11 cellular contexts compared by ENCODE assay signal in genomic region chr12:96368233-96368632, GRCh38. TPM values are rescaled to one million over a fixed set of nuclear protein-coding genes. Genes with fewer than 3 reads are reported as not detected.
DNase-seq lines count a peak whose midpoint lies in the region; ATAC-seq and TF ChIP-seq lines count a peak whose summit lies in the region.
"Had no signal": no experiment of that assay in that cellular context is flagged by ENCODE, and none has a peak within 500 bp of the region (broad histone marks: within the 10 kb centered on the region; RNA-seq: fewer than 3 reads in every experiment).

No MANE protein-coding gene starts in this region.

- BruUV-seq in MCF 10A (replicated peaks; lab: Mats Ljungman, UMichigan) (no TSS peak), mammary epithelial cell (replicated peaks; lab: Mats Ljungman, UMichigan) (no TSS peak)

- no peak for TF ChIP-seq CTCF in breast epithelium (IDR thresholded peaks at IDR 0.05)
- TF ChIP-seq CTCF in MCF 10A (IDR thresholded peaks at IDR 0.05; ENCODE audit: unreplicated experiment) = no peak
- no peak for TF ChIP-seq CTCF in mammary epithelial cell (conservative IDR thresholded peaks at IDR 0.05 in 1 of 2, IDR thresholded peaks at IDR 0.05 in 1 of 2; ENCODE audit: extremely low read depth in 1 of 2, insufficient read depth in 1 of 2, low read depth in 1 of 2, low read length in 2 of 2)
- no peak for TF ChIP-seq CTCF in upper lobe of left lung (IDR thresholded peaks at IDR 0.05)

- H3K9me3 ChIP-seq in breast epithelium (no peaks in the 10 kb centered on the region), mammary epithelial cell (replicated peaks; ENCODE audit: insufficient read depth, low read length) (no peaks in the 10 kb centered on the region), upper lobe of left lung (no peaks in the 10 kb centered on the region)

- in situ Hi-C loops in mammary epithelial cell (cut with MboI; ENCODE audit: low sequenced_read_pairs in 2 of 2) = no loop called here

- no peaks in the 10 kb centered on the region for H3K27me3 Mint-ChIP-seq in MCF 10A (ENCODE audit: insufficient read depth, unreplicated experiment)
- no peaks in the 10 kb centered on the region for H3K27me3 Mint-ChIP-seq in effector memory CD8-positive, alpha-beta T cell

- H3K4me3 ChIP-seq in breast epithelium = no peak overlapping the region
- H3K4me3 ChIP-seq in mammary epithelial cell (replicated peaks in 1 of 3; ENCODE audit: insufficient read depth in 1 of 3, low read depth in 2 of 3, low read length in 3 of 3) = no peak overlapping the region
- no peak overlapping the region for H3K4me3 ChIP-seq in upper lobe of left lung

- POLR2A ChIA-PET in MCF 10A (lab: Yijun Ruan, JAX) = interaction anchor here (1.2 kb wide), 1 partner anchor 16 kb away, joined by 3 read pairs; no protein-coding TSS in a partner anchor

- H3K79me2 ChIP-seq in mammary epithelial cell (ENCODE audit: insufficient read depth, low read length) = peaks cover 97% of the 10 kb centered on the region

- ATAC-seq in upper lobe of left lung (ENCODE audit: low FRiP score in 2 of 2) (peak in 1 of 2 donors; percentile 51), GM21423 (IDR thresholded peaks at IDR 0.05; ENCODE audit: unreplicated experiment) (no peak)
- ATAC-seq in effector memory CD8-positive, alpha-beta T cell (replicated peaks) = no peak
- ATAC-seq: activated T-cell treated with anti-CD3 and anti-CD28 coated beads, Interleukin-2, amount 50 U/mL, for 72 hours had no signal

- no peaks in the 10 kb centered on the region for H3K36me3 ChIP-seq in breast epithelium
- H3K36me3 ChIP-seq in mammary epithelial cell (ENCODE audit: insufficient read depth, low read length) = no peaks in the 10 kb centered on the region
- no peaks in the 10 kb centered on the region for H3K36me3 ChIP-seq in upper lobe of left lung

- WGBS in mammary epithelial cell (ENCODE audit: low coverage, missing lambda C conversion rate) = 12% methylated on average over 2 of the region's 2 CpGs
- WGBS in upper lobe of left lung, 2 donors = 20 to 26% methylated on average over 2 of the region's 2 CpGs

- no peak for TF ChIP-seq EP300 in upper lobe of left lung (IDR thresholded peaks at IDR 0.05)

- H4K20me1 ChIP-seq in mammary epithelial cell (ENCODE audit: insufficient read depth, low read length) = no peaks in the 10 kb centered on the region

- peak overlapping the region; percentile 26 for H3K4me2 ChIP-seq in mammary epithelial cell (ENCODE audit: insufficient read depth, low read depth, low read length)

- H3K36me3 Mint-ChIP-seq in MCF 10A (ENCODE audit: insufficient read depth, unreplicated experiment) = no peaks in the 10 kb centered on the region
- peaks cover 66% of the 10 kb centered on the region for H3K36me3 Mint-ChIP-seq in effector memory CD8-positive, alpha-beta T cell (ENCODE audit: insufficient read depth)

- no peak overlapping the region for H3K4me3 Mint-ChIP-seq in MCF 10A (ENCODE audit: unreplicated experiment)
- H3K4me3 Mint-ChIP-seq in effector memory CD8-positive, alpha-beta T cell = no peak overlapping the region
- H3K4me3 Mint-ChIP-seq: activated T-cell treated with anti-CD3 and anti-CD28 coated beads, Interleukin-2, amount 50 U/mL, for 72 hours had no signal

- CTCF ChIA-PET in MCF 10A (lab: Yijun Ruan, JAX) (interaction anchor here (0.6 kb wide), 1 partner anchor 33 kb away, joined by 3 read pairs; no protein-coding TSS in a partner anchor), mammary epithelial cell (lab: Charles Lee; ENCODE audit: low non-redundant PET) (no interaction called here)

- no peak overlapping the region for H3K27ac Mint-ChIP-seq in MCF 10A (ENCODE audit: low read depth, unreplicated experiment)
- H3K27ac Mint-ChIP-seq in effector memory CD8-positive, alpha-beta T cell = peak overlapping the region in 1 of 2 donors; percentile 41
- H3K27ac Mint-ChIP-seq: activated T-cell treated with anti-CD3 and anti-CD28 coated beads, Interleukin-2, amount 50 U/mL, for 72 hours had no signal

- peaks cover 0 to 11% of the 10 kb centered on the region in 2 donors for H3K4me1 ChIP-seq in breast epithelium
- H3K4me1 ChIP-seq in mammary epithelial cell (ENCODE audit: insufficient read depth, low read length) = peaks cover 20% of the 10 kb centered on the region
- peaks cover 34 to 52% (median 39%) of the 10 kb centered on the region in 4 donors for H3K4me1 ChIP-seq in upper lobe of left lung

- H3K9me3 Mint-ChIP-seq in MCF 10A (ENCODE audit: unreplicated experiment) = no peaks in the 10 kb centered on the region
- no peaks in the 10 kb centered on the region for H3K9me3 Mint-ChIP-seq in effector memory CD8-positive, alpha-beta T cell
- H3K9me3 Mint-ChIP-seq: activated T-cell treated with anti-CD3 and anti-CD28 coated beads, Interleukin-2, amount 50 U/mL, for 72 hours had no signal

- no peak overlapping the region for H3K9ac ChIP-seq in mammary epithelial cell (ENCODE audit: insufficient read depth, low read length)

- intact Hi-C loops in breast epithelium (cut with DNase I; ENCODE audit: low total_unique reads) (no loop called here), MCF 10A (cut with micrococcal nuclease) (no loop called here), mammary epithelial cell (cut with micrococcal nuclease) (loop anchor here (1.0 kb wide), 1 partner anchor 8 kb away; no protein-coding TSS in a partner anchor)

- TF ChIP-seq POLR2A in breast epithelium (IDR thresholded peaks at IDR 0.05) (no peak), upper lobe of left lung (IDR thresholded peaks at IDR 0.05) (no peak)

- DNase-seq in breast epithelium (ENCODE audit: low spot score in 2 of 2) = no peak
- no peak for DNase-seq in MCF 10A (ENCODE audit: unreplicated experiment)
- DNase-seq in mammary epithelial cell = peak; percentile 9
- DNase-seq in lung microvascular endothelial cell (ENCODE audit: low read depth in 2 of 2) = peak; percentile 74 to 93
- no peak for DNase-seq in upper lobe of left lung
- no peak for DNase-seq in effector memory CD8-positive, alpha-beta T cell
- DNase-seq in UCSD-AML1 (lab: John Stamatoyannopoulos, UW; ENCODE audit: unreplicated experiment) = no peak
- DNase-seq: activated T-cell treated with anti-CD3 and anti-CD28 coated beads, Interleukin-2, amount 50 U/mL, for 72 hours; NCI-H1694; T-helper 2 cell had no signal

- peaks cover 21% of the 10 kb centered on the region for H3K4me1 Mint-ChIP-seq in MCF 10A (ENCODE audit: insufficient read depth, unreplicated experiment)
- H3K4me1 Mint-ChIP-seq in effector memory CD8-positive, alpha-beta T cell (ENCODE audit: low read depth in 2 of 2) = peaks cover 44 to 70% of the 10 kb centered on the region in 2 donors

- dilution Hi-C loops in mammary epithelial cell (cut with HindIII; ENCODE audit: low sequenced_read_pairs) = no loop called here

- H3K27ac ChIP-seq in breast epithelium (peak overlapping the region; percentile 9 to 53), mammary epithelial cell (ENCODE audit: insufficient read depth, low read depth, low read length) (no peak overlapping the region), upper lobe of left lung (peak overlapping the region in 3 of 4 donors; percentile 6 to 38 (median 20))

- H3K27me3 ChIP-seq in breast epithelium (no peaks in the 10 kb centered on the region), mammary epithelial cell (ENCODE audit: insufficient read depth, low read length) (no peaks in the 10 kb centered on the region), upper lobe of left lung (no peaks in the 10 kb centered on the region)

- no peak overlapping the region for H2AFZ ChIP-seq in mammary epithelial cell (ENCODE audit: low read depth, low read length)

RNA-seq across cellular contexts. Expression of gene CDK17, which starts 32.0 kb away (rescaled TPM):
- total RNA-seq in breast epithelium (100 to 1,000 TPM in 1 of 3 donors, 10 to 100 TPM in 2; 47.7 to 113 (median 81.0) TPM), MCF 10A (2022) (49.8 and 50.9 TPM in 2 replicates), mammary epithelial cell (10 to 100 TPM; 42.5 to 64.2 TPM), lung microvascular endothelial cell (94.1 and 127 TPM in 2 replicates), upper lobe of left lung (10 to 100 TPM; 31.5 to 71.8 (median 42.5) TPM)
- polyA plus RNA-seq in mammary epithelial cell = 10.7 TPM
- 112 TPM for polyA minus RNA-seq in mammary epithelial cell

Comparison
In these comparisons a context has a peak if more than half of its experiments do, and no peak if none do; other contexts are left out.
1. DNase-seq: peak in mammary epithelial cell (single experiment) and lung microvascular endothelial cell (2 of 2); none in breast epithelium (0 of 2), MCF 10A (single experiment), upper lobe of left lung (0 of 2), effector memory CD8-positive, alpha-beta T cell (0 of 3) and UCSD-AML1 (single experiment).